ENCODE assay signal across 27 cellular contexts in genomic region chr9:85427749-85428148, GRCh38.
"Had no signal": no experiment of that assay in that cellular context is flagged by ENCODE, and none has a peak within 500 bp of the region (broad histone marks: within the 10 kb centered on the region; RNA-seq: fewer than 3 reads in every experiment).

No MANE protein-coding gene starts in this region.

- H3K27ac ChIP-seq: brain microvascular endothelial cell, cardiac muscle cell, SJSA1 had no signal

- H3K27ac Mint-ChIP-seq: activated CD8-positive, alpha-beta T cell treated with anti-CD3 and anti-CD28 coated beads, Interleukin-2, amount 10 ng/mL, durations not matched to agents 7 days and 5 days; activated naive CD8-positive, alpha-beta T cell; activated T-helper 1 cell treated with anti-CD3 and anti-CD28 coated beads, Interleukin-12 subunit alpha, Interleukin-12 subunit beta, Interleukin-2, Interleukin-4 antibody, amounts not matched to agents 30 ng/mL and 10 ng/mL and 1 ng/mL, durations not matched to agents 14 hours and 24 hours and 36 hours; T-helper 1 cell treated with Interleukin-12 subunit alpha and Interleukin-12 subunit beta and Interleukin-4 antibody, amounts not matched to agents 30 μg/mL and 1 μg/mL, for 36 hours; WTC11 had no signal

- DNase-seq: activated CD4-positive, alpha-beta T cell treated with anti-CD3 and anti-CD28 coated beads for 48 hours; activated CD4-positive, alpha-beta T cell treated with anti-CD3 and anti-CD28 coated beads, Interleukin-2, amount 50 U/mL, for 4 hours; activated CD4-positive, CD25-positive, alpha-beta regulatory T cell treated with anti-CD3 and anti-CD28 coated beads, Interleukin-2, amount 50 U/mL, for 72 hours; activated CD8-positive, alpha-beta memory T cell treated with anti-CD3 and anti-CD28 coated beads, Interleukin-2, amount 50 U/mL, for 48 hours; activated CD8-positive, alpha-beta T cell treated with anti-CD3 and anti-CD28 coated beads, Interleukin-2, amount 10 ng/mL, durations not matched to agents 7 days and 5 days; activated effector memory CD4-positive, alpha-beta T cell treated with Interleukin-2 at 50 U/mL for 16 hours; activated naive CD4-positive, alpha-beta T cell treated with Interleukin-2 at 50 U/mL for 16 hours; activated T-cell treated with anti-CD3 and anti-CD28 coated beads, Interleukin-2, amount 50 U/mL, for 1 hour; amygdala; brain microvascular endothelial cell; Kasumi-1; KBM-7; NCI-H1105 treated with DMSO at 0.1 percent for 48 hours; NCI-H1436 treated with DMSO at 0.1 percent for 48 hours; NCI-H187; NCI-H2171; NCI-H2227 treated with DMSO at 0.1 percent for 48 hours; NCI-H446 treated with DMSO at 0.1 percent for 48 hours; NCI-H526 treated with DMSO at 0.1 percent for 48 hours; PC-3; SHP77 had no signal

- H3K9me3 ChIP-seq: SJSA1 had no signal

- H3K27me3 ChIP-seq: brain microvascular endothelial cell, cardiac muscle cell, SJSA1 had no signal

- H3K36me3 Mint-ChIP-seq: activated naive CD8-positive, alpha-beta T cell had no signal

- H3K9me3 Mint-ChIP-seq: activated T-helper 1 cell treated with anti-CD3 and anti-CD28 coated beads, Interleukin-12 subunit alpha, Interleukin-12 subunit beta, Interleukin-2, Interleukin-4 antibody, amounts not matched to agents 30 ng/mL and 10 ng/mL and 1 ng/mL, durations not matched to agents 14 hours and 24 hours and 36 hours; T-helper 1 cell treated with Interleukin-12 subunit alpha and Interleukin-12 subunit beta and Interleukin-4 antibody, amounts not matched to agents 30 μg/mL and 1 μg/mL, for 36 hours had no signal

- H3K4me3 Mint-ChIP-seq: activated CD8-positive, alpha-beta T cell treated with anti-CD3 and anti-CD28 coated beads, Interleukin-2, amount 10 ng/mL, durations not matched to agents 7 days and 5 days; activated naive CD8-positive, alpha-beta T cell; activated T-helper 1 cell treated with anti-CD3 and anti-CD28 coated beads, Interleukin-12 subunit alpha, Interleukin-12 subunit beta, Interleukin-2, Interleukin-4 antibody, amounts not matched to agents 30 ng/mL and 10 ng/mL and 1 ng/mL, durations not matched to agents 14 hours and 24 hours and 36 hours; T-helper 1 cell treated with Interleukin-12 subunit alpha and Interleukin-12 subunit beta and Interleukin-4 antibody, amounts not matched to agents 30 μg/mL and 1 μg/mL, for 36 hours; WTC11 had no signal

- H3K4me3 ChIP-seq: cardiac muscle cell, SJSA1 had no signal

- H3K36me3 ChIP-seq: brain microvascular endothelial cell, cardiac muscle cell, SJSA1 had no signal
